10 cellular contexts compared by ENCODE assay signal in genomic region chrX:139692908-139693307, GRCh38. TPM values are rescaled to one million over a fixed set of nuclear protein-coding genes. Genes with fewer than 3 reads are reported as not detected.
DNase-seq lines count a peak whose midpoint lies in the region; ATAC-seq and TF ChIP-seq lines count a peak whose summit lies in the region.
"Had no signal": no experiment of that assay in that cellular context is flagged by ENCODE, and none has a peak within 500 bp of the region (broad histone marks: within the 10 kb centered on the region; RNA-seq: fewer than 3 reads in every experiment).

No MANE protein-coding gene starts in this region.

- no peak overlapping the region for H3K9ac ChIP-seq in IMR-90 (ENCODE audit: low read depth, low read length)
- no peak overlapping the region for H3K9ac ChIP-seq in rectal smooth muscle tissue (ENCODE audit: low read length)

- no TSS peak for BruUV-seq in IMR-90 (replicated peaks; lab: Mats Ljungman, UMichigan)

- H4K5ac ChIP-seq in IMR-90 (ENCODE audit: low read depth, low read length) = no peak overlapping the region

- no peaks in the 10 kb centered on the region for H4K20me1 ChIP-seq in IMR-90 (ENCODE audit: insufficient read depth, low read length)

- H2AK9ac ChIP-seq in IMR-90 (replicated peaks; ENCODE audit: low read depth, low read length, poor library complexity) = no peak overlapping the region

- H3K36me3 ChIP-seq in IMR-90 (ENCODE audit: control insufficient read depth, insufficient read depth, low read length) (no peaks in the 10 kb centered on the region), rectal smooth muscle tissue (ENCODE audit: control insufficient read depth, insufficient read depth, low read length) (no peaks in the 10 kb centered on the region)
- H3K36me3 ChIP-seq: tibial nerve had no signal

- no peak overlapping the region for H2BK20ac ChIP-seq in IMR-90 (ENCODE audit: low read depth, low read length)

- peak overlapping the region; percentile 73 for H2AFZ ChIP-seq in IMR-90 (replicated peaks; ENCODE audit: low read length, poor library complexity)

- H3K27me3 ChIP-seq in IMR-90 (ENCODE audit: control insufficient read depth, insufficient read depth, low read length) (peaks cover 7% of the 10 kb centered on the region; the same call in 1 of the 2 replicates), rectal smooth muscle tissue (ENCODE audit: control insufficient read depth, insufficient read depth, low read length) (peaks cover 11% of the 10 kb centered on the region)

- no peak overlapping the region for H4K8ac ChIP-seq in IMR-90 (ENCODE audit: low read depth in 2 of 2, low read length in 2 of 2)

- H3K14ac ChIP-seq in IMR-90 (replicated peaks; ENCODE audit: low read depth, low read length) = no peak overlapping the region

- no peak overlapping the region for H3K23ac ChIP-seq in IMR-90 (ENCODE audit: low read depth, low read length)

- POLR2A ChIA-PET in IMR-90 (lab: Charles Lee; ENCODE audit: unreplicated experiment) = no interaction called here

- no peak overlapping the region for H2BK15ac ChIP-seq in IMR-90 (ENCODE audit: low read depth, low read length)

- TF ChIP-seq CTCF in IMR-90 (conservative IDR thresholded peaks at IDR 0.05; ENCODE audit: low read depth, low read length) = no peak
- TF ChIP-seq CTCF in fibroblast of pulmonary artery (IDR thresholded peaks at IDR 0.05; ENCODE audit: low read length, missing control alignments) = no peak

- H3K79me1 ChIP-seq in IMR-90 (ENCODE audit: low read depth in 1 of 2, low read length in 2 of 2) = no peaks in the 10 kb centered on the region

- H2BK5ac ChIP-seq in IMR-90 (ENCODE audit: low read depth, low read length, poor library complexity, severe bottlenecking) = no peak overlapping the region

- DNase-seq in IMR-90 (no peak), fibroblast of pulmonary artery (ENCODE audit: low read depth) (no peak), NCI-H82 treated with DMSO at 0.1 percent for 48 hours (lab: John Stamatoyannopoulos, UW; ENCODE audit: unreplicated experiment) (no peak), NCI-H2029 (lab: John Stamatoyannopoulos, UW) (no peak)

- H3K4me1 ChIP-seq in IMR-90 (ENCODE audit: control insufficient read depth, insufficient read depth, low read length) (no peaks in the 10 kb centered on the region), rectal smooth muscle tissue (ENCODE audit: control insufficient read depth, insufficient read depth, low read length) (no peaks in the 10 kb centered on the region)

- intact Hi-C loops in IMR-90 (cut with micrococcal nuclease) = no loop called here

- in situ Hi-C loops in IMR-90 (cut with MboI; ENCODE audit: low sequenced_read_pairs) = no loop called here

- peak overlapping the region; percentile 14; the same call in 1 of the 2 replicates for H3K4me2 ChIP-seq in IMR-90 (ENCODE audit: low read depth, low read length)

- dilution Hi-C loops in IMR-90 (cut with HindIII; ENCODE audit: low sequenced_read_pairs, unreplicated experiment) = no loop called here

- no peak overlapping the region for H2AK5ac ChIP-seq in IMR-90 (ENCODE audit: low read depth, low read length)

- no peaks in the 10 kb centered on the region for H3K9me3 ChIP-seq in IMR-90 (ENCODE audit: control insufficient read depth, insufficient read depth, low read length)
- H3K9me3 ChIP-seq: tibial nerve had no signal

- 55% methylated on average over 3 of the region's 8 CpGs; no CpG with 5 or more reads in 1 of the 2 experiments for WGBS in IMR-90 (ENCODE audit: extremely low coverage in 2 of 2, insufficient read length in 1 of 2), 2 experiments

- no peak overlapping the region for H3K56ac ChIP-seq in IMR-90 (ENCODE audit: extremely low read depth, insufficient read depth, low read length)

- H3K9me1 ChIP-seq in IMR-90 (ENCODE audit: insufficient read depth, low read length) = no peaks in the 10 kb centered on the region

- H3K18ac ChIP-seq in IMR-90 (ENCODE audit: low read depth, low read length) = no peak overlapping the region

- H3K27ac ChIP-seq in IMR-90 (ENCODE audit: insufficient read depth, low read length) (no peak overlapping the region), rectal smooth muscle tissue (ENCODE audit: low read depth, low read length) (no peak overlapping the region)
- H3K27ac ChIP-seq: tibial nerve had no signal

- ATAC-seq in GM21529 (IDR thresholded peaks at IDR 0.05; ENCODE audit: unreplicated experiment) = peak; percentile 17
- no peak for ATAC-seq in IMR-90 (ENCODE audit: low read depth)
- no peak for ATAC-seq in GM19467 (IDR thresholded peaks at IDR 0.05; ENCODE audit: unreplicated experiment)
- ATAC-seq in GM21619 (IDR thresholded peaks at IDR 0.05; ENCODE audit: unreplicated experiment) = no peak
- ATAC-seq: HCT116 had no signal

- CTCF ChIA-PET in IMR-90 (lab: Yijun Ruan, JAX) = interaction anchor here (0.6 kb wide), 1 partner anchor 1003 kb away, joined by 4 read pairs; no protein-coding TSS in a partner anchor

- TF ChIP-seq RAD21 in IMR-90 (IDR thresholded peaks at IDR 0.05; ENCODE audit: low read length) = no peak

- TF ChIP-seq POLR2A in IMR-90 (IDR thresholded peaks at IDR 0.05; ENCODE audit: low read depth, low read length) = no peak

- H3K4ac ChIP-seq in IMR-90 (ENCODE audit: low read depth, low read length) = no peak overlapping the region

- no peak overlapping the region for H4K91ac ChIP-seq in IMR-90 (ENCODE audit: insufficient read depth, low read depth, low read length)

- H3K4me3 ChIP-seq in IMR-90 (ENCODE audit: insufficient read depth, low read depth, low read length) (peak overlapping the region; percentile 9; the same call in 1 of the 2 replicates), fibroblast of pulmonary artery (replicated peaks; ENCODE audit: low read depth, low read length) (peak overlapping the region; percentile 3), rectal smooth muscle tissue (ENCODE audit: low read length) (peak overlapping the region; percentile 38)

- no peak overlapping the region for H2BK120ac ChIP-seq in IMR-90 (ENCODE audit: low read depth, low read length)

TF ChIP-seq in IMR-90, 13 proteins besides CTCF, POLR2A, EP300 and RAD21:
- no peak for TF ChIP-seq SMC3 (IDR thresholded peaks at IDR 0.05; ENCODE audit: low read depth, low read length)
- no peak for TF ChIP-seq MAZ (IDR thresholded peaks at IDR 0.05; ENCODE audit: borderline replicate concordance, low read depth, low read length)
- no peak for TF ChIP-seq RCOR1 (IDR thresholded peaks at IDR 0.05; ENCODE audit: insufficient replicate concordance, low read length)
- TF ChIP-seq ELK1 (IDR thresholded peaks at IDR 0.05; ENCODE audit: borderline replicate concordance, low read depth, low read length) = no peak
- no peak for TF ChIP-seq NFE2L2 (IDR thresholded peaks at IDR 0.05; ENCODE audit: low read depth, low read length)
- TF ChIP-seq CEBPB (IDR thresholded peaks at IDR 0.05; ENCODE audit: low read depth, low read length) = no peak
- no peak for TF ChIP-seq FOS (IDR thresholded peaks at IDR 0.05; ENCODE audit: low read depth, low read length)
- TF ChIP-seq BHLHE40 (IDR thresholded peaks at IDR 0.05; ENCODE audit: low read depth, low read length) = no peak
- no peak for TF ChIP-seq USF2 (IDR thresholded peaks at IDR 0.05; ENCODE audit: low read depth, low read length)
- no peak for TF ChIP-seq MXI1 (IDR thresholded peaks at IDR 0.05; ENCODE audit: borderline replicate concordance, low read depth, low read length)

RNA-seq across cellular contexts. Expression of gene MCF2, which starts 15.1 kb away (rescaled TPM):
- total RNA-seq in IMR-90 (2012; rRNA removed) = under 0.01 TPM in 1 of 2 replicates, not detected in the other
- polyA plus RNA-seq in IMR-90 (2012; rRNA removed) = 0.07 TPM in 1 of 2 replicates, not detected in the other
- polyA plus RNA-seq in IMR-90 (2012; cell fraction: cytosol; rRNA removed) = not detected in 2 replicates
- 0.07 TPM in 1 of 2 replicates, not detected in the other for polyA plus RNA-seq in IMR-90 (2012; cell fraction: nucleus; rRNA removed; ENCODE audit: low replicate concordance)
